ENCODE assay signal across 1 cellular context in the genomic region with DNA sequence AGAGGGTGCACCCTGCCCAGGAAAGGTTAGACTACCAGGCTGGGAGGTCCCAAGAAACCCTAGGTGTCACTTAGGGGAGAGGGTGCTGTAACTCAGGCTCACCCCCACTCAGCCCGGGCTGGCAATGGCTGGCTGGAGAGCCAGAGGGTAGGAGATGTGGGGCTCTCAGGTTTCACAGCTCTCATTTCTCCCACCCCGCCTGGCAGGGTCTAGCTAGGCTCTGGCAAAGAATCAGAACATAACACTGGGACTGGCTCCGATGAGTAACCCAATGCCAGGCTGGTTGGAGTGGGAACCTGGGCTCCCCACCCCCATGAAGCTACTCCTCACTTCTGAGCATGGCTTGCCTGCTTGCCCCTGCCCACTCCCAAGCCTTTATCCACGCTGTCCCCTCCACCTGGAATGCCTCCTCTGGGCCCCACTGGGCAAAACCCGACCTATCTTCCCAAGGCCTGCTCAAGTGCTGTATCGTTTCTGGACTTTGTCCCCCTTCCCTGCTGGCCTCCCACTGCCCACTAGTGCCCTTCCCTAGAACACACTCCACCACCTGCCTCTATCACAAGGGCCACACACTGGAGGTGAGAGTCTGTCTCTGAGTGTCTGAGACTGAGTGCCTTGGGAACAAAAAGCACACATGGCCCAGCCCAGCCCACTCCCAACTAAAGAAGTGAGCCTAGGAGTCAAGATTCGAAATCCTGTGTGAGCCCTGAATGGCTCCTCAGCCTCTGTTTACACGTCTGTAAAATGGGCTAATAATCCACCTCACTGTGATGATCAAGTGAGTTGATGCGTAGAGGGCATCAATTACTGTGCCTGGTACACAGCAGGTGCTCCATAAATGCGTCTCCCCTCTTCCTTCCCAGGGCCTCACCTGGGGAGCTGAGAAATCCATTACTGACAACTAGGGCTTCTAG.
TF ChIP-seq lines count a peak whose summit lies in the region.

No MANE protein-coding gene starts in this region.

TF ChIP-seq in K562, 482 proteins besides CTCF, POLR2A, EP300 and RAD21 (continues in another document):
- no peak for TF ChIP-seq POLR2B (IDR thresholded peaks at IDR 0.05; ENCODE audit: low read depth, partially characterized antibody)
- TF ChIP-seq, protein P1, sequence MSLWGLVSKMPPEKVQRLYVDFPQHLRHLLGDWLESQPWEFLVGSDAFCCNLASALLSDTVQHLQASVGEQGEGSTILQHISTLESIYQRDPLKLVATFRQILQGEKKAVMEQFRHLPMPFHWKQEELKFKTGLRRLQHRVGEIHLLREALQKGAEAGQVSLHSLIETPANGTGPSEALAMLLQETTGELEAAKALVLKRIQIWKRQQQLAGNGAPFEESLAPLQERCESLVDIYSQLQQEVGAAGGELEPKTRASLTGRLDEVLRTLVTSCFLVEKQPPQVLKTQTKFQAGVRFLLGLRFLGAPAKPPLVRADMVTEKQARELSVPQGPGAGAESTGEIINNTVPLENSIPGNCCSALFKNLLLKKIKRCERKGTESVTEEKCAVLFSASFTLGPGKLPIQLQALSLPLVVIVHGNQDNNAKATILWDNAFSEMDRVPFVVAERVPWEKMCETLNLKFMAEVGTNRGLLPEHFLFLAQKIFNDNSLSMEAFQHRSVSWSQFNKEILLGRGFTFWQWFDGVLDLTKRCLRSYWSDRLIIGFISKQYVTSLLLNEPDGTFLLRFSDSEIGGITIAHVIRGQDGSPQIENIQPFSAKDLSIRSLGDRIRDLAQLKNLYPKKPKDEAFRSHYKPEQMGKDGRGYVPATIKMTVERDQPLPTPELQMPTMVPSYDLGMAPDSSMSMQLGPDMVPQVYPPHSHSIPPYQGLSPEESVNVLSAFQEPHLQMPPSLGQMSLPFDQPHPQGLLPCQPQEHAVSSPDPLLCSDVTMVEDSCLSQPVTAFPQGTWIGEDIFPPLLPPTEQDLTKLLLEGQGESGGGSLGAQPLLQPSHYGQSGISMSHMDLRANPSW (CRISPR knock-in tag; IDR thresholded peaks at IDR 0.05): no peak
- TF ChIP-seq BRF1 (IDR thresholded peaks at IDR 0.05; ENCODE audit: borderline replicate concordance, extremely low read depth, insufficient read length): no peak
- TF ChIP-seq E2F3 (CRISPR knock-in tag; IDR thresholded peaks at IDR 0.05): no peak
- TF ChIP-seq SMARCE1 (IDR thresholded peaks at IDR 0.05): no peak
- TF ChIP-seq, protein P2, sequence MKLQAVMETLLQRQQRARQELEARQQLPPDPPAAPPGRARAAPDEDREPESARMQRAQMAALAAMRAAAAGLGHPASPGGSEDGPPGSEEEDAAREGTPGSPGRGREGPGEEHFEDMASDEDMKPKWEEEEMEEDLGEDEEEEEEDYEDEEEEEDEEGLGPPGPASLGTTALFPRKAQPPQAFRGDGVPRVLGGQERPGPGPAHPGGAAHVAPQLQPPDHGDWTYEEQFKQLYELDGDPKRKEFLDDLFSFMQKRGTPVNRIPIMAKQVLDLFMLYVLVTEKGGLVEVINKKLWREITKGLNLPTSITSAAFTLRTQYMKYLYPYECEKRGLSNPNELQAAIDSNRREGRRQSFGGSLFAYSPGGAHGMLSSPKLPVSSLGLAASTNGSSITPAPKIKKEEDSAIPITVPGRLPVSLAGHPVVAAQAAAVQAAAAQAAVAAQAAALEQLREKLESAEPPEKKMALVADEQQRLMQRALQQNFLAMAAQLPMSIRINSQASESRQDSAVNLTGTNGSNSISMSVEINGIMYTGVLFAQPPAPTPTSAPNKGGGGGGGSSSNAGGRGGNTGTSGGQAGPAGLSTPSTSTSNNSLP (IDR thresholded peaks at IDR 0.05; ENCODE audit: borderline replicate concordance, low read depth, low read length): no peak
- peak; percentile 93 for TF ChIP-seq BCOR (IDR thresholded peaks at IDR 0.05)
- TF ChIP-seq, protein P3, sequence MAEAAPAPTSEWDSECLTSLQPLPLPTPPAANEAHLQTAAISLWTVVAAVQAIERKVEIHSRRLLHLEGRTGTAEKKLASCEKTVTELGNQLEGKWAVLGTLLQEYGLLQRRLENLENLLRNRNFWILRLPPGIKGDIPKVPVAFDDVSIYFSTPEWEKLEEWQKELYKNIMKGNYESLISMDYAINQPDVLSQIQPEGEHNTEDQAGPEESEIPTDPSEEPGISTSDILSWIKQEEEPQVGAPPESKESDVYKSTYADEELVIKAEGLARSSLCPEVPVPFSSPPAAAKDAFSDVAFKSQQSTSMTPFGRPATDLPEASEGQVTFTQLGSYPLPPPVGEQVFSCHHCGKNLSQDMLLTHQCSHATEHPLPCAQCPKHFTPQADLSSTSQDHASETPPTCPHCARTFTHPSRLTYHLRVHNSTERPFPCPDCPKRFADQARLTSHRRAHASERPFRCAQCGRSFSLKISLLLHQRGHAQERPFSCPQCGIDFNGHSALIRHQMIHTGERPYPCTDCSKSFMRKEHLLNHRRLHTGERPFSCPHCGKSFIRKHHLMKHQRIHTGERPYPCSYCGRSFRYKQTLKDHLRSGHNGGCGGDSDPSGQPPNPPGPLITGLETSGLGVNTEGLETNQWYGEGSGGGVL (CRISPR knock-in tag; IDR thresholded peaks at IDR 0.05): no peak
- no peak for TF ChIP-seq ZC3H8 (IDR thresholded peaks at IDR 0.05)
- TF ChIP-seq, protein P4, sequence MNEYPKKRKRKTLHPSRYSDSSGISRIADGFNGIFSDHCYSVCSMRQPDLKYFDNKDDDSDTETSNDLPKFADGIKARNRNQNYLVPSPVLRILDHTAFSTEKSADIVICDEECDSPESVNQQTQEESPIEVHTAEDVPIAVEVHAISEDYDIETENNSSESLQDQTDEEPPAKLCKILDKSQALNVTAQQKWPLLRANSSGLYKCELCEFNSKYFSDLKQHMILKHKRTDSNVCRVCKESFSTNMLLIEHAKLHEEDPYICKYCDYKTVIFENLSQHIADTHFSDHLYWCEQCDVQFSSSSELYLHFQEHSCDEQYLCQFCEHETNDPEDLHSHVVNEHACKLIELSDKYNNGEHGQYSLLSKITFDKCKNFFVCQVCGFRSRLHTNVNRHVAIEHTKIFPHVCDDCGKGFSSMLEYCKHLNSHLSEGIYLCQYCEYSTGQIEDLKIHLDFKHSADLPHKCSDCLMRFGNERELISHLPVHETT (CRISPR knock-in tag; conservative IDR thresholded peaks at IDR 0.05 in 1 of 2, IDR thresholded peaks at IDR 0.05 in 1 of 2): no peak
- TF ChIP-seq, protein P5, sequence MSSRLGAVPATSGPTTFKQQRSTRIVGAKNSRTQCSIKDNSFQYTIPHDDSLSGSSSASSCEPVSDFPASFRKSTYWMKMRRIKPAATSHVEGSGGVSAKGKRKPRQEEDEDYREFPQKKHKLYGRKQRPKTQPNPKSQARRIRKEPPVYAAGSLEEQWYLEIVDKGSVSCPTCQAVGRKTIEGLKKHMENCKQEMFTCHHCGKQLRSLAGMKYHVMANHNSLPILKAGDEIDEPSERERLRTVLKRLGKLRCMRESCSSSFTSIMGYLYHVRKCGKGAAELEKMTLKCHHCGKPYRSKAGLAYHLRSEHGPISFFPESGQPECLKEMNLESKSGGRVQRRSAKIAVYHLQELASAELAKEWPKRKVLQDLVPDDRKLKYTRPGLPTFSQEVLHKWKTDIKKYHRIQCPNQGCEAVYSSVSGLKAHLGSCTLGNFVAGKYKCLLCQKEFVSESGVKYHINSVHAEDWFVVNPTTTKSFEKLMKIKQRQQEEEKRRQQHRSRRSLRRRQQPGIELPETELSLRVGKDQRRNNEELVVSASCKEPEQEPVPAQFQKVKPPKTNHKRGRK (tag; IDR thresholded peaks at IDR 0.05): no peak
- no peak for TF ChIP-seq ARID2 (IDR thresholded peaks at IDR 0.05)
- TF ChIP-seq, protein P6, sequence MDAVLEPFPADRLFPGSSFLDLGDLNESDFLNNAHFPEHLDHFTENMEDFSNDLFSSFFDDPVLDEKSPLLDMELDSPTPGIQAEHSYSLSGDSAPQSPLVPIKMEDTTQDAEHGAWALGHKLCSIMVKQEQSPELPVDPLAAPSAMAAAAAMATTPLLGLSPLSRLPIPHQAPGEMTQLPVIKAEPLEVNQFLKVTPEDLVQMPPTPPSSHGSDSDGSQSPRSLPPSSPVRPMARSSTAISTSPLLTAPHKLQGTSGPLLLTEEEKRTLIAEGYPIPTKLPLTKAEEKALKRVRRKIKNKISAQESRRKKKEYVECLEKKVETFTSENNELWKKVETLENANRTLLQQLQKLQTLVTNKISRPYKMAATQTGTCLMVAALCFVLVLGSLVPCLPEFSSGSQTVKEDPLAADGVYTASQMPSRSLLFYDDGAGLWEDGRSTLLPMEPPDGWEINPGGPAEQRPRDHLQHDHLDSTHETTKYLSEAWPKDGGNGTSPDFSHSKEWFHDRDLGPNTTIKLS (IDR thresholded peaks at IDR 0.05; ENCODE audit: borderline replicate concordance, low read depth): no peak
- TF ChIP-seq ZNF589 (CRISPR knock-in tag; IDR thresholded peaks at IDR 0.05; ENCODE audit: low read depth): no peak
- no peak for TF ChIP-seq SNIP1 (IDR thresholded peaks at IDR 0.05; ENCODE audit: low read depth)
- peak; percentile 84 for TF ChIP-seq ADNP (tag; IDR thresholded peaks at IDR 0.05)
- no peak for TF ChIP-seq KDM5B (IDR thresholded peaks at IDR 0.05; ENCODE audit: insufficient replicate concordance, low read depth, low read length)
- TF ChIP-seq PYGO2 (tag; IDR thresholded peaks at IDR 0.05): no peak
- TF ChIP-seq, protein P7, sequence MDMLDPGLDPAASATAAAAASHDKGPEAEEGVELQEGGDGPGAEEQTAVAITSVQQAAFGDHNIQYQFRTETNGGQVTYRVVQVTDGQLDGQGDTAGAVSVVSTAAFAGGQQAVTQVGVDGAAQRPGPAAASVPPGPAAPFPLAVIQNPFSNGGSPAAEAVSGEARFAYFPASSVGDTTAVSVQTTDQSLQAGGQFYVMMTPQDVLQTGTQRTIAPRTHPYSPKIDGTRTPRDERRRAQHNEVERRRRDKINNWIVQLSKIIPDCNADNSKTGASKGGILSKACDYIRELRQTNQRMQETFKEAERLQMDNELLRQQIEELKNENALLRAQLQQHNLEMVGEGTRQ (CRISPR knock-in tag; IDR thresholded peaks at IDR 0.05): no peak
- TF ChIP-seq CBX1 (IDR thresholded peaks at IDR 0.05; ENCODE audit: low read depth): 0 out of 2 replicates have a peak, but pooled peaks have one; percentile 58
- TF ChIP-seq, protein P8, sequence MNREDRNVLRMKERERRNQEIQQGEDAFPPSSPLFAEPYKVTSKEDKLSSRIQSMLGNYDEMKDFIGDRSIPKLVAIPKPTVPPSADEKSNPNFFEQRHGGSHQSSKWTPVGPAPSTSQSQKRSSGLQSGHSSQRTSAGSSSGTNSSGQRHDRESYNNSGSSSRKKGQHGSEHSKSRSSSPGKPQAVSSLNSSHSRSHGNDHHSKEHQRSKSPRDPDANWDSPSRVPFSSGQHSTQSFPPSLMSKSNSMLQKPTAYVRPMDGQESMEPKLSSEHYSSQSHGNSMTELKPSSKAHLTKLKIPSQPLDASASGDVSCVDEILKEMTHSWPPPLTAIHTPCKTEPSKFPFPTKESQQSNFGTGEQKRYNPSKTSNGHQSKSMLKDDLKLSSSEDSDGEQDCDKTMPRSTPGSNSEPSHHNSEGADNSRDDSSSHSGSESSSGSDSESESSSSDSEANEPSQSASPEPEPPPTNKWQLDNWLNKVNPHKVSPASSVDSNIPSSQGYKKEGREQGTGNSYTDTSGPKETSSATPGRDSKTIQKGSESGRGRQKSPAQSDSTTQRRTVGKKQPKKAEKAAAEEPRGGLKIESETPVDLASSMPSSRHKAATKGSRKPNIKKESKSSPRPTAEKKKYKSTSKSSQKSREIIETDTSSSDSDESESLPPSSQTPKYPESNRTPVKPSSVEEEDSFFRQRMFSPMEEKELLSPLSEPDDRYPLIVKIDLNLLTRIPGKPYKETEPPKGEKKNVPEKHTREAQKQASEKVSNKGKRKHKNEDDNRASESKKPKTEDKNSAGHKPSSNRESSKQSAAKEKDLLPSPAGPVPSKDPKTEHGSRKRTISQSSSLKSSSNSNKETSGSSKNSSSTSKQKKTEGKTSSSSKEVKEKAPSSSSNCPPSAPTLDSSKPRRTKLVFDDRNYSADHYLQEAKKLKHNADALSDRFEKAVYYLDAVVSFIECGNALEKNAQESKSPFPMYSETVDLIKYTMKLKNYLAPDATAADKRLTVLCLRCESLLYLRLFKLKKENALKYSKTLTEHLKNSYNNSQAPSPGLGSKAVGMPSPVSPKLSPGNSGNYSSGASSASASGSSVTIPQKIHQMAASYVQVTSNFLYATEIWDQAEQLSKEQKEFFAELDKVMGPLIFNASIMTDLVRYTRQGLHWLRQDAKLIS (CRISPR knock-in tag; IDR thresholded peaks at IDR 0.05): no peak
- no peak for TF ChIP-seq MCM2 (IDR thresholded peaks at IDR 0.05; ENCODE audit: low read depth)
- TF ChIP-seq CHD4 (IDR thresholded peaks at IDR 0.05; ENCODE audit: insufficient read depth, insufficient replicate concordance, low read depth, low read length, poor library complexity, severe bottlenecking): peak; percentile 57
- TF ChIP-seq, protein P9, sequence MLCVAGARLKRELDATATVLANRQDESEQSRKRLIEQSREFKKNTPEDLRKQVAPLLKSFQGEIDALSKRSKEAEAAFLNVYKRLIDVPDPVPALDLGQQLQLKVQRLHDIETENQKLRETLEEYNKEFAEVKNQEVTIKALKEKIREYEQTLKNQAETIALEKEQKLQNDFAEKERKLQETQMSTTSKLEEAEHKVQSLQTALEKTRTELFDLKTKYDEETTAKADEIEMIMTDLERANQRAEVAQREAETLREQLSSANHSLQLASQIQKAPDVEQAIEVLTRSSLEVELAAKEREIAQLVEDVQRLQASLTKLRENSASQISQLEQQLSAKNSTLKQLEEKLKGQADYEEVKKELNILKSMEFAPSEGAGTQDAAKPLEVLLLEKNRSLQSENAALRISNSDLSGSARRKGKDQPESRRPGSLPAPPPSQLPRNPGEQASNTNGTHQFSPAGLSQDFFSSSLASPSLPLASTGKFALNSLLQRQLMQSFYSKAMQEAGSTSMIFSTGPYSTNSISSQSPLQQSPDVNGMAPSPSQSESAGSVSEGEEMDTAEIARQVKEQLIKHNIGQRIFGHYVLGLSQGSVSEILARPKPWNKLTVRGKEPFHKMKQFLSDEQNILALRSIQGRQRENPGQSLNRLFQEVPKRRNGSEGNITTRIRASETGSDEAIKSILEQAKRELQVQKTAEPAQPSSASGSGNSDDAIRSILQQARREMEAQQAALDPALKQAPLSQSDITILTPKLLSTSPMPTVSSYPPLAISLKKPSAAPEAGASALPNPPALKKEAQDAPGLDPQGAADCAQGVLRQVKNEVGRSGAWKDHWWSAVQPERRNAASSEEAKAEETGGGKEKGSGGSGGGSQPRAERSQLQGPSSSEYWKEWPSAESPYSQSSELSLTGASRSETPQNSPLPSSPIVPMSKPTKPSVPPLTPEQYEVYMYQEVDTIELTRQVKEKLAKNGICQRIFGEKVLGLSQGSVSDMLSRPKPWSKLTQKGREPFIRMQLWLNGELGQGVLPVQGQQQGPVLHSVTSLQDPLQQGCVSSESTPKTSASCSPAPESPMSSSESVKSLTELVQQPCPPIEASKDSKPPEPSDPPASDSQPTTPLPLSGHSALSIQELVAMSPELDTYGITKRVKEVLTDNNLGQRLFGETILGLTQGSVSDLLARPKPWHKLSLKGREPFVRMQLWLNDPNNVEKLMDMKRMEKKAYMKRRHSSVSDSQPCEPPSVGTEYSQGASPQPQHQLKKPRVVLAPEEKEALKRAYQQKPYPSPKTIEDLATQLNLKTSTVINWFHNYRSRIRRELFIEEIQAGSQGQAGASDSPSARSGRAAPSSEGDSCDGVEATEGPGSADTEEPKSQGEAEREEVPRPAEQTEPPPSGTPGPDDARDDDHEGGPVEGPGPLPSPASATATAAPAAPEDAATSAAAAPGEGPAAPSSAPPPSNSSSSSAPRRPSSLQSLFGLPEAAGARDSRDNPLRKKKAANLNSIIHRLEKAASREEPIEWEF (CRISPR knock-in tag; IDR thresholded peaks at IDR 0.05): no peak
- no peak for TF ChIP-seq YY1 (IDR thresholded peaks at IDR 0.05; ENCODE audit: borderline replicate concordance in 1 of 3, control insufficient read depth in 1 of 3, extremely low read depth in 1 of 3, insufficient read depth in 3 of 3, insufficient read length in 1 of 3, insufficient replicate concordance in 2 of 3, low read depth in 1 of 3, low read length in 2 of 3)
- TF ChIP-seq PTRF (tag; IDR thresholded peaks at IDR 0.05): no peak
- TF ChIP-seq RBM25 (IDR thresholded peaks at IDR 0.05; ENCODE audit: low read depth, low read length, severe bottlenecking): peak; percentile 92
- no peak for TF ChIP-seq TAF7 (tag; IDR thresholded peaks at IDR 0.05)
